ENCODE assay signal across 10 cellular contexts in the genomic region with DNA sequence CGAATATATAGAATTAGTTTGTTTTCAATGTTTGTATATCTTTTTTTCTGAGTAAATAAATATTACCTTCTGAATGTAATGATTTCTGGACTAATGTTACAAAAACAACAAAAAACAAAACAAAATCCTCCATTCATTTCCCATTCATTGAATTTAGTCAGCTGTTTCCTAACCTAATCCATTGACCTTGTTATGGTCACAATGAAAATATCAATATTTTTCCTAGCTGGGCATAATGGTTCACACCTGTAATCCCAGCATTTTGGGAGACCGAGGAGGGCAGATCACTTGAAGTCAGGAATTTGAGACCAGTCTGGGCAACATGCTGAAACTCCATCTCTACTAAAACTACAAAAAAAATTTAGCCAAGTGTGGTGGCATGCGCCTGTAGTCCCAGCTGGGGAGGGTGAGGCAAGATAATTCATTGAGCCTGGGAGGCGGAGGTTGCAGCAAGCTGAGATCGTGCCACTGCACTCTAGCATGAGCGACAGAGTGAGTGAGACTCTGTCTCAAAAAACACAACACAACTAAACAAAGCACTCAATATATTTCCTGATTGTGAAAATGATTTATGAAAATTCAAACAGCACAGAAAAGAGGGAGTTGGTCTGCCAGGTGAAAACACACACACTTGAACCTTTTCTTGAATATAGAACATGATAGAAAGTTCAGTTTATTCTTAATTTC. TPM values are rescaled to one million over a fixed set of nuclear protein-coding genes. Genes with fewer than 3 reads are reported as not detected.
"Had no signal": no experiment of that assay in that cellular context is flagged by ENCODE, and none has a peak within 500 bp of the region (broad histone marks: within the 10 kb centered on the region; RNA-seq: fewer than 3 reads in every experiment).

No MANE protein-coding gene starts in this region.

- DNase-seq: activated CD4-positive, alpha-beta T cell treated with anti-CD3 and anti-CD28 coated beads, Interleukin-2, amount 50 U/mL, for 48 hours; activated CD4-positive, CD25-positive, alpha-beta regulatory T cell treated with anti-CD3 and anti-CD28 coated beads, Interleukin-2, amount 50 U/mL, for 72 hours; activated gamma-delta T cell treated with Interleukin-2 at 50 U/mL for 16 hours; activated naive CD8-positive, alpha-beta T cell treated with anti-CD3 and anti-CD28 coated beads for 36 hours; activated T-cell treated with anti-CD3 and anti-CD28 coated beads, Interleukin-2, amount 50 U/mL, for 48 hours; effector CD8-positive, alpha-beta T cell; immature natural killer cell; nephron progenitor cell had no signal

- H3K27ac ChIP-seq: epithelial cell of prostate had no signal

- H3K4me3 ChIP-seq: skin epidermis had no signal

RNA-seq across cellular contexts. Expression of gene PLSCR4, which starts 23.0 kb away (rescaled TPM):
- total RNA-seq: activated naive CD8-positive, alpha-beta T cell treated with anti-CD3 and anti-CD28 coated beads for 36 hours had no signal
